Comparison of ENCODE assay signal across 8 cellular contexts in the genomic region with DNA sequence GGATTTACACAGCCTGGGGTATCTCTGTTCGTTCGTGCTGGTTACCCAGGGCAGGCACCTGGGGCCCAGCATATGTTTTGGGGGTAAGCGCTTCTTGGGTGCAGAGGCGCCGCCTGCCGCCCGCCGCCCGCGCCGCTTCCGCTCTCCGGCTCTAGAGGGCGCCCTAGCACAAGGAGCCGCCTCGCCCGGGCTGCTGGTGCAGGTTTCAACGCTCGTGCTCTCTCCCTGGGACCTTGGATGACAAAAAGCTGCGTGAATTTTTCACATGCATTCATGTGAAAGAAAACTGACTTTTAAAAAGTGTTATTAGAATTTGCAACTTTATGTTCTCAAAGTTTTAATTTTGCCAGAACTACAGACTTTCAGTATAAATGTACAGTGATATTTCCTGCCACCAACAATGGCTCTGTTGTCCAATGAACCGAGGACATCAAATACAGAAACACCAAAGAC. TPM values are rescaled to one million over a fixed set of nuclear protein-coding genes. Genes with fewer than 3 reads are reported as not detected.
DNase-seq lines count a peak whose midpoint lies in the region; ATAC-seq, FAIRE-seq and TF ChIP-seq lines count a peak whose summit lies in the region.

No MANE protein-coding gene starts in this region.

- intact Hi-C loops in activated naive CD4-positive, alpha-beta T cell treated with anti-CD3 and anti-CD28 coated beads for 36 hours (cut with micrococcal nuclease): loop anchor here (1.0 to 10.0 kb wide), 6 partner anchors 16 to 499 kb away; no protein-coding TSS in a partner anchor
- intact Hi-C loops in prostate gland (cut with DNase I): loop anchor here (2.0 kb wide), 1 partner anchor 125 kb away; no protein-coding TSS in a partner anchor
- intact Hi-C loops in aorta (cut with DNase I): loop anchor here (1.0 to 2.0 kb wide), 2 partner anchors 125 to 127 kb away; no protein-coding TSS in a partner anchor

- peak; percentile 87 for ATAC-seq in GM21526 (IDR thresholded peaks at IDR 0.05; ENCODE audit: low FRiP score, unreplicated experiment)
- ATAC-seq in SK-N-SH treated with all-trans-retinoic acid at 6 μM for 48 hours: peak; percentile 96
- peak; percentile 85 for ATAC-seq in aorta (ENCODE audit: low FRiP score)

- H3K36me3 Mint-ChIP-seq in activated naive CD4-positive, alpha-beta T cell treated with anti-CD3 and anti-CD28 coated beads for 36 hours (ENCODE audit: low read depth): no peaks in the 10 kb centered on the region
- no peaks in the 10 kb centered on the region for H3K36me3 Mint-ChIP-seq in glutamatergic neuron (ENCODE audit: unreplicated experiment)

- no peaks in the 10 kb centered on the region for H3K9me3 Mint-ChIP-seq in activated naive CD4-positive, alpha-beta T cell treated with anti-CD3 and anti-CD28 coated beads for 36 hours
- peaks cover 2% of the 10 kb centered on the region for H3K9me3 Mint-ChIP-seq in glutamatergic neuron (ENCODE audit: unreplicated experiment)

- peak; percentile 40 for DNase-seq in EL
- peak; percentile 52 for DNase-seq in HTR-8/SVneo (ENCODE audit: insufficient read length, low spot score)
- peak; percentile 78 for DNase-seq in activated naive CD4-positive, alpha-beta T cell treated with anti-CD3 and anti-CD28 coated beads for 36 hours
- DNase-seq in glutamatergic neuron: peak; percentile 89
- peak; percentile 33 for DNase-seq in prostate gland (ENCODE audit: low spot score)
- DNase-seq in aorta: peak; percentile 69 to 91

- H3K9me3 ChIP-seq in prostate gland (no peaks in the 10 kb centered on the region), aorta (ENCODE audit: control insufficient read depth, low read length) (no peaks in the 10 kb centered on the region)

- H3K36me3 ChIP-seq in prostate gland: no peaks in the 10 kb centered on the region
- H3K36me3 ChIP-seq in aorta (ENCODE audit: control insufficient read depth in 1 of 2, insufficient read depth in 2 of 2, low read length in 1 of 2): no peaks in the 10 kb centered on the region

- H3K4me3 Mint-ChIP-seq in activated naive CD4-positive, alpha-beta T cell treated with anti-CD3 and anti-CD28 coated beads for 36 hours: no peak overlapping the region
- no peak overlapping the region for H3K4me3 Mint-ChIP-seq in glutamatergic neuron (ENCODE audit: unreplicated experiment)

- H3K27me3 Mint-ChIP-seq in activated naive CD4-positive, alpha-beta T cell treated with anti-CD3 and anti-CD28 coated beads for 36 hours (ENCODE audit: low read depth): no peaks in the 10 kb centered on the region
- peaks cover 1% of the 10 kb centered on the region for H3K27me3 Mint-ChIP-seq in glutamatergic neuron (ENCODE audit: unreplicated experiment)

- TF ChIP-seq CTCF in glutamatergic neuron (IDR thresholded peaks at IDR 0.05; ENCODE audit: partially characterized antibody, unreplicated experiment) (peak; percentile 94), prostate gland (IDR thresholded peaks at IDR 0.05) (peak; percentile 77 to 95 (median 92))

- H3K27ac ChIP-seq in prostate gland (no peak overlapping the region), aorta (ENCODE audit: low read depth in 1 of 2, low read length in 2 of 2) (no peak overlapping the region)

- peaks cover 3% of the 10 kb centered on the region for H3K4me1 Mint-ChIP-seq in activated naive CD4-positive, alpha-beta T cell treated with anti-CD3 and anti-CD28 coated beads for 36 hours (ENCODE audit: low read depth)
- peaks cover 2% of the 10 kb centered on the region for H3K4me1 Mint-ChIP-seq in glutamatergic neuron (ENCODE audit: low read depth, unreplicated experiment)

- no peaks in the 10 kb centered on the region for H3K4me1 ChIP-seq in prostate gland (replicated peaks)
- no peaks in the 10 kb centered on the region for H3K4me1 ChIP-seq in aorta (ENCODE audit: control insufficient read depth in 1 of 2, insufficient read depth in 2 of 2, low read length in 2 of 2)

- FAIRE-seq in HTR-8/SVneo (lab: Jason Lieb, UNC): no peak

- H3K4me3 ChIP-seq in prostate gland (no peak overlapping the region), aorta (ENCODE audit: low read length in 2 of 2) (no peak overlapping the region)

- CTCF ChIA-PET in activated naive CD4-positive, alpha-beta T cell treated with anti-CD3 and anti-CD28 coated beads for 36 hours (lab: Charles Lee): interaction anchor here (0.7 to 4.5 kb wide), 11 partner anchors 10 to 129 kb away, joined by 3 to 60 read pairs (median 3); no protein-coding TSS in a partner anchor

- no peak for TF ChIP-seq POLR2A in prostate gland (IDR thresholded peaks at IDR 0.05)

- H3K27me3 ChIP-seq in prostate gland (replicated peaks; ENCODE audit: insufficient read depth) (no peaks in the 10 kb centered on the region), aorta (ENCODE audit: control insufficient read depth in 1 of 2, insufficient read depth in 2 of 2, low read length in 1 of 2) (no peaks in the 10 kb centered on the region)

- 3% methylated on average over 21 of the region's 21 CpGs for WGBS in prostate gland
- WGBS in aorta, 2 donors: 2 to 3% methylated on average over 21 of the region's 21 CpGs

- H3K27ac Mint-ChIP-seq in activated naive CD4-positive, alpha-beta T cell treated with anti-CD3 and anti-CD28 coated beads for 36 hours: no peak overlapping the region
- no peak overlapping the region for H3K27ac Mint-ChIP-seq in glutamatergic neuron (ENCODE audit: unreplicated experiment)

TF ChIP-seq in SK-N-SH treated with all-trans-retinoic acid at 6 μM for 48 hours, 23 proteins besides CTCF, POLR2A, EP300 and RAD21:
- TF ChIP-seq, protein P1, sequence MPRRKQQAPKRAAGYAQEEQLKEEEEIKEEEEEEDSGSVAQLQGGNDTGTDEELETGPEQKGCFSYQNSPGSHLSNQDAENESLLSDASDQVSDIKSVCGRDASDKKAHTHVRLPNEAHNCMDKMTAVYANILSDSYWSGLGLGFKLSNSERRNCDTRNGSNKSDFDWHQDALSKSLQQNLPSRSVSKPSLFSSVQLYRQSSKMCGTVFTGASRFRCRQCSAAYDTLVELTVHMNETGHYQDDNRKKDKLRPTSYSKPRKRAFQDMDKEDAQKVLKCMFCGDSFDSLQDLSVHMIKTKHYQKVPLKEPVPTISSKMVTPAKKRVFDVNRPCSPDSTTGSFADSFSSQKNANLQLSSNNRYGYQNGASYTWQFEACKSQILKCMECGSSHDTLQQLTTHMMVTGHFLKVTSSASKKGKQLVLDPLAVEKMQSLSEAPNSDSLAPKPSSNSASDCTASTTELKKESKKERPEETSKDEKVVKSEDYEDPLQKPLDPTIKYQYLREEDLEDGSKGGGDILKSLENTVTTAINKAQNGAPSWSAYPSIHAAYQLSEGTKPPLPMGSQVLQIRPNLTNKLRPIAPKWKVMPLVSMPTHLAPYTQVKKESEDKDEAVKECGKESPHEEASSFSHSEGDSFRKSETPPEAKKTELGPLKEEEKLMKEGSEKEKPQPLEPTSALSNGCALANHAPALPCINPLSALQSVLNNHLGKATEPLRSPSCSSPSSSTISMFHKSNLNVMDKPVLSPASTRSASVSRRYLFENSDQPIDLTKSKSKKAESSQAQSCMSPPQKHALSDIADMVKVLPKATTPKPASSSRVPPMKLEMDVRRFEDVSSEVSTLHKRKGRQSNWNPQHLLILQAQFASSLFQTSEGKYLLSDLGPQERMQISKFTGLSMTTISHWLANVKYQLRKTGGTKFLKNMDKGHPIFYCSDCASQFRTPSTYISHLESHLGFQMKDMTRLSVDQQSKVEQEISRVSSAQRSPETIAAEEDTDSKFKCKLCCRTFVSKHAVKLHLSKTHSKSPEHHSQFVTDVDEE (CRISPR knock-in tag; IDR thresholded peaks at IDR 0.05): no peak
- TF ChIP-seq PPARA (CRISPR knock-in tag; IDR thresholded peaks at IDR 0.05; ENCODE audit: borderline replicate concordance) (no peak), ZFP3 (CRISPR knock-in tag; IDR thresholded peaks at IDR 0.05) (no peak)
TF ChIP-seq in SK-N-SH treated with all-trans-retinoic acid at 6 μM for 48 hours: peak in this region for 0.

RNA-seq across cellular contexts. Expression of a gene that starts 32.5 kb away (rescaled TPM):
- total RNA-seq in activated naive CD4-positive, alpha-beta T cell treated with anti-CD3 and anti-CD28 coated beads for 36 hours: not detected
- total RNA-seq in glutamatergic neuron (ENCODE audit: unreplicated experiment) (not detected), prostate gland (under 1 TPM in 1 of 2 donors, not detected in 1; 0.27 TPM), aorta (not detected)
- polyA plus RNA-seq in aorta: not detected

Comparison
In these comparisons a context has a peak if more than half of its experiments do, and no peak if none do; other contexts are left out.
1. DNase-seq: peak in every context shown above with its lines; median percentile 89 in glutamatergic neuron; 80 in aorta; 78 in activated naive CD4-positive, alpha-beta T cell treated with anti-CD3 and anti-CD28 coated beads for 36 hours; 52 in HTR-8/SVneo; 40 in EL; 33 in prostate gland.